ENCODE assay signal across 8 cellular contexts in genomic region chr15:67967871-67968423, GRCh38.
DNase-seq lines count a peak whose midpoint lies in the region; ATAC-seq, FAIRE-seq and TF ChIP-seq lines count a peak whose summit lies in the region.

No MANE protein-coding gene starts in this region.

- intact Hi-C loops in CD8-positive, alpha-beta T cell (cut with DNase I, micrococcal nuclease), result no loop called here

- H4K20me1 ChIP-seq in keratinocyte (ENCODE audit: control insufficient read depth, extremely low read depth, insufficient read depth, low read length) (no peaks in the 10 kb centered on the region), smooth muscle cell (ENCODE audit: low read depth) (no peaks in the 10 kb centered on the region)

- 3% methylated on average over 30 of the region's 30 CpGs for WGBS in smooth muscle cell (ENCODE audit: low lambda C conversion rate)

- peaks cover 6% of the 10 kb centered on the region for H3K4me1 Mint-ChIP-seq in CD8-positive, alpha-beta T cell (ENCODE audit: low read depth)

- no peaks in the 10 kb centered on the region for H3F3A ChIP-seq in smooth muscle cell (ENCODE audit: low read depth)

- dilution Hi-C loops in keratinocyte (cut with MboI; ENCODE audit: extremely low pct_ligation_motif_present, low sequenced_read_pairs), result no loop called here

- no peak for ATAC-seq in CD8-positive, alpha-beta T cell
- ATAC-seq in HG02840 (IDR thresholded peaks at IDR 0.05; ENCODE audit: low FRiP score, unreplicated experiment), result no peak

- no peaks in the 10 kb centered on the region for H3K36me3 Mint-ChIP-seq in CD8-positive, alpha-beta T cell

- no peak overlapping the region for H3K27ac Mint-ChIP-seq in CD8-positive, alpha-beta T cell

- peak overlapping the region; percentile 26 for H3K4me3 Mint-ChIP-seq in CD8-positive, alpha-beta T cell

- H3K27me3 ChIP-seq in CD8-positive, alpha-beta T cell (ENCODE audit: insufficient read depth, low read length), result no peaks in the 10 kb centered on the region
- H3K27me3 ChIP-seq in H7 (ENCODE audit: control insufficient read depth, insufficient read depth, low read length) (peaks cover 2% of the 10 kb centered on the region; the same call in 1 of the 2 replicates), keratinocyte (ENCODE audit: control insufficient read depth, extremely low read depth, insufficient read depth, low read length) (no peaks in the 10 kb centered on the region), smooth muscle cell (ENCODE audit: low read depth) (no peaks in the 10 kb centered on the region)

- TF ChIP-seq CTCF in CD8-positive, alpha-beta T cell (IDR thresholded peaks at IDR 0.05), result no peak
- no peak for TF ChIP-seq CTCF in keratinocyte (optimal IDR thresholded peaks at IDR 0.05 in 1 of 3, IDR thresholded peaks at IDR 0.05 in 1 of 3, conservative IDR thresholded peaks at IDR 0.05 in 1 of 3; ENCODE audit: extremely low read depth in 1 of 3, insufficient read depth in 2 of 3, low read length in 3 of 3)
- no peak for TF ChIP-seq CTCF in smooth muscle cell (IDR thresholded peaks at IDR 0.05; ENCODE audit: borderline replicate concordance, insufficient read depth, poor library complexity, severe bottlenecking)

- H3K27me3 Mint-ChIP-seq in CD8-positive, alpha-beta T cell (ENCODE audit: low read depth), result peaks cover 35% of the 10 kb centered on the region

- H3K4me3 ChIP-seq in CD8-positive, alpha-beta T cell (ENCODE audit: low read depth, low read length), result no peak overlapping the region
- H3K4me3 ChIP-seq in H7 (ENCODE audit: insufficient read depth, low read depth, low read length) (peak overlapping the region; percentile 47), keratinocyte (ENCODE audit: control insufficient read depth in 2 of 3, extremely low read depth in 1 of 3, insufficient read depth in 2 of 3, low read depth in 1 of 3, low read length in 3 of 3) (peak overlapping the region; percentile 12 to 58 (median 31)), smooth muscle cell (peak overlapping the region; percentile 61)

- H3K9me3 Mint-ChIP-seq in CD8-positive, alpha-beta T cell, result no peaks in the 10 kb centered on the region

- no peak for DNase-seq in CD8-positive, alpha-beta T cell
- DNase-seq in H7 (peak; percentile 86), NCI-H774 (lab: John Stamatoyannopoulos, UW) (peak; percentile 84), caudate nucleus (lab: John Stamatoyannopoulos, UW) (peak in 59 of 61 donors; percentile 10 to 92 (median 71)), keratinocyte (ENCODE audit: low read depth, low spot score) (no peak), smooth muscle cell (lab: John Stamatoyannopoulos, UW; ENCODE audit: unreplicated experiment) (peak; percentile 49), GOT3 (lab: John Stamatoyannopoulos, UW) (no peak)

- POLR2A ChIA-PET in CD8-positive, alpha-beta T cell (lab: Charles Lee), result no interaction called here

- peak overlapping the region; percentile 84 for H3K4me2 ChIP-seq in keratinocyte (ENCODE audit: control insufficient read depth, extremely low read depth, insufficient read depth, low read depth, low read length)
- peak overlapping the region; percentile 90 for H3K4me2 ChIP-seq in smooth muscle cell

- H3K79me2 ChIP-seq in keratinocyte (ENCODE audit: control insufficient read depth, insufficient read depth, low read length), result no peaks in the 10 kb centered on the region
- H3K79me2 ChIP-seq in smooth muscle cell (ENCODE audit: low read depth), result no peaks in the 10 kb centered on the region

- FAIRE-seq in keratinocyte (lab: Jason Lieb, UNC), result no peak

- H3K9ac ChIP-seq in keratinocyte (ENCODE audit: control insufficient read depth, extremely low read depth, insufficient read depth, low read length) (peak overlapping the region; percentile 18), smooth muscle cell (ENCODE audit: low read depth) (peak overlapping the region; percentile 18)

- CTCF ChIA-PET in CD8-positive, alpha-beta T cell (lab: Charles Lee), result no interaction called here

- no peaks in the 10 kb centered on the region for H3K9me1 ChIP-seq in keratinocyte (ENCODE audit: control insufficient read depth, extremely low read depth, insufficient read depth, low read length)

- H3K36me3 ChIP-seq in CD8-positive, alpha-beta T cell (ENCODE audit: insufficient read depth, low read length), result no peaks in the 10 kb centered on the region
- H3K36me3 ChIP-seq in H7 (replicated peaks; ENCODE audit: control insufficient read depth, insufficient read depth, low read length), result no peaks in the 10 kb centered on the region
- no peaks in the 10 kb centered on the region for H3K36me3 ChIP-seq in keratinocyte (ENCODE audit: control insufficient read depth in 2 of 2, extremely low read depth in 1 of 2, insufficient read depth in 2 of 2, low read length in 2 of 2)
- no peaks in the 10 kb centered on the region for H3K36me3 ChIP-seq in smooth muscle cell (ENCODE audit: low read depth)

- no peaks in the 10 kb centered on the region for H3K9me3 ChIP-seq in CD8-positive, alpha-beta T cell (ENCODE audit: low read length)
- no peaks in the 10 kb centered on the region for H3K9me3 ChIP-seq in keratinocyte (ENCODE audit: control insufficient read depth, low read depth, low read length)
- H3K9me3 ChIP-seq in smooth muscle cell (replicated peaks; ENCODE audit: low read depth), result no peaks in the 10 kb centered on the region

- no peaks in the 10 kb centered on the region for H3K4me1 ChIP-seq in CD8-positive, alpha-beta T cell (ENCODE audit: insufficient read depth, low read length)
- H3K4me1 ChIP-seq in keratinocyte (ENCODE audit: control insufficient read depth, extremely low read depth, insufficient read depth, low read length), result peaks cover 7% of the 10 kb centered on the region
- H3K4me1 ChIP-seq in smooth muscle cell (ENCODE audit: low read depth), result peaks cover 19% of the 10 kb centered on the region

- no peak overlapping the region for H3K27ac ChIP-seq in CD8-positive, alpha-beta T cell (ENCODE audit: low read depth, low read length)
- peak overlapping the region; percentile 40 for H3K27ac ChIP-seq in caudate nucleus (ENCODE audit: low read depth, low read length)
- no peak overlapping the region for H3K27ac ChIP-seq in keratinocyte (ENCODE audit: control insufficient read depth, insufficient read depth, low read length)
- no peak overlapping the region for H3K27ac ChIP-seq in smooth muscle cell (ENCODE audit: low read depth)

- H2AFZ ChIP-seq in keratinocyte (ENCODE audit: control insufficient read depth, low read length) (peak overlapping the region; percentile 84), smooth muscle cell (ENCODE audit: low read depth) (peak overlapping the region; percentile 97)

Comparison
In these comparisons a context has a peak if more than half of its experiments do, and no peak if none do; other contexts are left out.
1. DNase-seq: peak in H7 (single experiment), NCI-H774 (single experiment), caudate nucleus (59 of 61) and smooth muscle cell (single experiment); none in CD8-positive, alpha-beta T cell (0 of 7), keratinocyte (single experiment) and GOT3 (single experiment).